Comparison of ENCODE assay signal across 8 cellular contexts in genomic region chr10:7789390-7789789, GRCh38. TPM values are rescaled to one million over a fixed set of nuclear protein-coding genes. Genes with fewer than 3 reads are reported as not detected.
A peak's percentile ranks its signal among the peaks of the same experiment; 100 is the strongest.
DNase-seq lines count a peak whose midpoint lies in the region; ATAC-seq and TF ChIP-seq lines count a peak whose summit lies in the region.

No MANE protein-coding gene starts in this region.

- H3K4me1 Mint-ChIP-seq in mesothelial cell of epicardium: peaks cover 27% of the 10 kb centered on the region
- peaks cover 39% of the 10 kb centered on the region for H3K4me1 Mint-ChIP-seq in T-helper 2 cell treated with Interferon-gamma antibody and Interleukin-4, amounts not matched to agents 5 μg/mL and 100 μg/mL, for 36 hours (ENCODE audit: low read depth)

- H3K27me3 Mint-ChIP-seq in mesothelial cell of epicardium (ENCODE audit: low read depth): no peaks in the 10 kb centered on the region
- no peaks in the 10 kb centered on the region for H3K27me3 Mint-ChIP-seq in T-helper 2 cell treated with Interferon-gamma antibody and Interleukin-4, amounts not matched to agents 5 μg/mL and 100 μg/mL, for 36 hours (ENCODE audit: low read depth)

- peak overlapping the region; percentile 84 for H3K4me3 ChIP-seq in SJSA1
- peak overlapping the region; percentile 76 to 97 (median 88) for H3K4me3 ChIP-seq in heart left ventricle
- H3K4me3 ChIP-seq in spleen: peak overlapping the region in 6 of 8 donors; percentile 70 to 99 (median 90)

- H3K4me3 Mint-ChIP-seq in mesothelial cell of epicardium: no peak overlapping the region
- no peak overlapping the region for H3K4me3 Mint-ChIP-seq in T-helper 2 cell treated with Interferon-gamma antibody and Interleukin-4, amounts not matched to agents 5 μg/mL and 100 μg/mL, for 36 hours

- DNase-seq in DMS79 treated with DMSO at 0.1 percent for 48 hours (lab: John Stamatoyannopoulos, UW): peak; percentile 12
- DNase-seq in DMS79 (lab: John Stamatoyannopoulos, UW): no peak
- DNase-seq in SJSA1 (ENCODE audit: low read depth in 1 of 2, low spot score in 2 of 2): no peak
- DNase-seq in heart left ventricle: peak in 4 of 5 donors; percentile 55 to 78 (median 72)
- no peak for DNase-seq in spleen
- no peak for DNase-seq in mesothelial cell of epicardium (ENCODE audit: low spot score in 2 of 2, unreplicated experiment in 2 of 2)
- DNase-seq in T-helper 2 cell treated with Interferon-gamma antibody and Interleukin-4, amounts not matched to agents 5 μg/mL and 100 μg/mL, for 36 hours (ENCODE audit: low spot score): no peak
- DNase-seq in NCI-H187 treated with DMSO at 0.1 percent for 48 hours (lab: John Stamatoyannopoulos, UW): no peak

- no peak for TF ChIP-seq CTCF in heart left ventricle (IDR thresholded peaks at IDR 0.05)
- TF ChIP-seq CTCF in spleen (IDR thresholded peaks at IDR 0.05 in 8 of 11, conservative IDR thresholded peaks at IDR 0.05 in 3 of 11): no peak
- TF ChIP-seq CTCF in mesothelial cell of epicardium (IDR thresholded peaks at IDR 0.05; ENCODE audit: unreplicated experiment): no peak

- ATAC-seq in heart left ventricle: peak; percentile 32 to 59 (median 46)

- TF ChIP-seq POLR2A in heart left ventricle (IDR thresholded peaks at IDR 0.05) (no peak), spleen (IDR thresholded peaks at IDR 0.05) (no peak)

- intact Hi-C loops in heart left ventricle (cut with DNase I) (loop anchor here in 4 of 10 donors (2.0 kb wide), 1 partner anchor 29 kb away; the partner anchor contains the start of gene TAF3 (in 4 of the 4)), spleen (cut with DNase I; ENCODE audit: low total_unique reads) (no loop called here)

- peaks cover 32% of the 10 kb centered on the region for H3K36me3 ChIP-seq in SJSA1
- H3K36me3 ChIP-seq in heart left ventricle: peaks cover 0 to 21% (median 7%) of the 10 kb centered on the region in 9 donors
- peaks cover 0 to 24% (median 4%) of the 10 kb centered on the region in 6 donors for H3K36me3 ChIP-seq in spleen

- H3K4me1 ChIP-seq in SJSA1 (replicated peaks): peaks cover 18% of the 10 kb centered on the region
- H3K4me1 ChIP-seq in heart left ventricle: peaks cover 6 to 73% (median 52%) of the 10 kb centered on the region in 12 donors
- H3K4me1 ChIP-seq in spleen: peaks cover 32 to 90% (median 84%) of the 10 kb centered on the region in 6 donors

- H3K27ac Mint-ChIP-seq in mesothelial cell of epicardium: no peak overlapping the region
- no peak overlapping the region for H3K27ac Mint-ChIP-seq in T-helper 2 cell treated with Interferon-gamma antibody and Interleukin-4, amounts not matched to agents 5 μg/mL and 100 μg/mL, for 36 hours

- H3K27me3 ChIP-seq in SJSA1 (replicated peaks) (no peaks in the 10 kb centered on the region), heart left ventricle (no peaks in the 10 kb centered on the region), spleen (replicated peaks in 1 of 7) (no peaks in the 10 kb centered on the region)

- H3K27ac ChIP-seq in SJSA1 (no peak overlapping the region), heart left ventricle (peak overlapping the region; percentile 92 to 98 (median 95)), spleen (peak overlapping the region in 1 of 8 donors; percentile 87)

- no peaks in the 10 kb centered on the region for H3K9me3 Mint-ChIP-seq in mesothelial cell of epicardium
- H3K9me3 Mint-ChIP-seq in T-helper 2 cell treated with Interferon-gamma antibody and Interleukin-4, amounts not matched to agents 5 μg/mL and 100 μg/mL, for 36 hours: no peaks in the 10 kb centered on the region

- 26 to 34% (median 30%) methylated on average over 3 of the region's 3 CpGs for WGBS in heart left ventricle, 4 donors
- WGBS in spleen, 5 donors: 50 to 61% (median 53%) methylated on average over 3 of the region's 3 CpGs

- H3K36me3 Mint-ChIP-seq in mesothelial cell of epicardium: peaks cover 21% of the 10 kb centered on the region
- H3K36me3 Mint-ChIP-seq in T-helper 2 cell treated with Interferon-gamma antibody and Interleukin-4, amounts not matched to agents 5 μg/mL and 100 μg/mL, for 36 hours (ENCODE audit: low read depth): peaks cover 29% of the 10 kb centered on the region

- H3K9me3 ChIP-seq in SJSA1 (replicated peaks) (no peaks in the 10 kb centered on the region), heart left ventricle (no peaks in the 10 kb centered on the region), spleen (no peaks in the 10 kb centered on the region)

RNA-seq across cellular contexts. Expression of gene ATP5F1C, which starts 1.4 kb away (rescaled TPM):
- total RNA-seq in SJSA1 (2014; rRNA removed; shearing (Covaris generic)): 447 and 519 TPM in 2 replicates
- total RNA-seq in heart left ventricle (1,000 to 10,000 TPM in 1 of 9 donors, 100 to 1,000 TPM in 8; 492 to 1,259 (median 784) TPM), spleen (100 to 1,000 TPM; 158 to 275 (median 180) TPM), mesothelial cell of epicardium (178 to 186 TPM (median 184 TPM) in 3 replicates)
- polyA plus RNA-seq in heart left ventricle (1,000 to 10,000 TPM in 1 of 2 donors, 100 to 1,000 TPM in 1; 963 to 1,062 TPM), spleen (100 to 1,000 TPM; 187 to 223 (median 206) TPM)

RNA-seq across cellular contexts. Expression of gene KIN, which starts 1.6 kb away (rescaled TPM):
- total RNA-seq in SJSA1 (2014; rRNA removed; shearing (Covaris generic)): 15.8 and 31.4 TPM in 2 replicates
- total RNA-seq in heart left ventricle: 10 to 100 TPM in 1 of 9 donors, 1 to 10 TPM in 8; 2.5 to 10.7 (median 5.7) TPM
- polyA plus RNA-seq in heart left ventricle: 1 to 10 TPM; 5.5 to 8.1 TPM
- total RNA-seq in spleen: 10 to 100 TPM in 6 of 7 donors, 1 to 10 TPM in 1; 9.2 to 13.6 (median 11.0) TPM
- 10 to 100 TPM; 11.3 to 16.0 (median 11.5) TPM for polyA plus RNA-seq in spleen
- 17.5 to 19.9 TPM (median 19.2 TPM) in 3 replicates for total RNA-seq in mesothelial cell of epicardium

RNA-seq across cellular contexts. Expression of gene TAF3, which starts 28.9 kb away (rescaled TPM):
- total RNA-seq in SJSA1 (2014; rRNA removed; shearing (Covaris generic)): 4.4 and 4.6 TPM in 2 replicates
- total RNA-seq in heart left ventricle (10 to 100 TPM in 6 of 9 donors, 1 to 10 TPM in 3; 5.9 to 14.0 (median 12.4) TPM), spleen (10 to 100 TPM in 4 of 7 donors, 1 to 10 TPM in 3; 9.4 to 13.0 (median 10.4) TPM), mesothelial cell of epicardium (8.4 to 8.9 TPM (median 8.5 TPM) in 3 replicates)
- polyA plus RNA-seq in heart left ventricle (1 to 10 TPM; 5.7 to 6.8 TPM), spleen (1 to 10 TPM; 2.7 to 4.1 (median 3.7) TPM)

Comparison
In these comparisons a context has a peak if more than half of its experiments do, and no peak if none do; other contexts are left out.
1. DNase-seq: peak in DMS79 treated with DMSO at 0.1 percent for 48 hours (single experiment) and heart left ventricle (4 of 5); none in DMS79 (single experiment), SJSA1 (0 of 2), spleen (single experiment), mesothelial cell of epicardium (0 of 2), T-helper 2 cell treated with Interferon-gamma antibody and Interleukin-4, amounts not matched to agents 5 μg/mL and 100 μg/mL, for 36 hours (single experiment) and NCI-H187 treated with DMSO at 0.1 percent for 48 hours (single experiment).
2. Peak in every context shown above with its lines, with median percentiles within 50 percentile points of each other: H3K4me3 ChIP-seq.